In genomic region chr20:50911030-50911429, GRCh38 we compare ENCODE assay signal across 1 cellular context.
TF ChIP-seq lines count a peak whose summit lies in the region.

No MANE protein-coding gene starts in this region.

TF ChIP-seq in IMR-90, 13 proteins besides CTCF, POLR2A, EP300 and RAD21:
- no peak for TF ChIP-seq NFE2L2 (IDR thresholded peaks at IDR 0.05; ENCODE audit: low read depth, low read length)
- TF ChIP-seq RFX5 (IDR thresholded peaks at IDR 0.05; ENCODE audit: low read depth, low read length): no peak
- TF ChIP-seq USF2 (IDR thresholded peaks at IDR 0.05; ENCODE audit: low read depth, low read length): no peak
- TF ChIP-seq, protein P1, sequence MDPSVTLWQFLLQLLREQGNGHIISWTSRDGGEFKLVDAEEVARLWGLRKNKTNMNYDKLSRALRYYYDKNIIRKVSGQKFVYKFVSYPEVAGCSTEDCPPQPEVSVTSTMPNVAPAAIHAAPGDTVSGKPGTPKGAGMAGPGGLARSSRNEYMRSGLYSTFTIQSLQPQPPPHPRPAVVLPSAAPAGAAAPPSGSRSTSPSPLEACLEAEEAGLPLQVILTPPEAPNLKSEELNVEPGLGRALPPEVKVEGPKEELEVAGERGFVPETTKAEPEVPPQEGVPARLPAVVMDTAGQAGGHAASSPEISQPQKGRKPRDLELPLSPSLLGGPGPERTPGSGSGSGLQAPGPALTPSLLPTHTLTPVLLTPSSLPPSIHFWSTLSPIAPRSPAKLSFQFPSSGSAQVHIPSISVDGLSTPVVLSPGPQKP (IDR thresholded peaks at IDR 0.05; ENCODE audit: borderline replicate concordance, low read depth, low read length): no peak
- TF ChIP-seq CEBPB (IDR thresholded peaks at IDR 0.05; ENCODE audit: low read depth, low read length): no peak
- no peak for TF ChIP-seq MXI1 (IDR thresholded peaks at IDR 0.05; ENCODE audit: borderline replicate concordance, low read depth, low read length)
- no peak for TF ChIP-seq CHD1 (IDR thresholded peaks at IDR 0.05; ENCODE audit: low read depth, low read length)
- TF ChIP-seq MAZ (IDR thresholded peaks at IDR 0.05; ENCODE audit: borderline replicate concordance, low read depth, low read length): no peak
- no peak for TF ChIP-seq RCOR1 (IDR thresholded peaks at IDR 0.05; ENCODE audit: insufficient replicate concordance, low read length)
- TF ChIP-seq MAFK (IDR thresholded peaks at IDR 0.05; ENCODE audit: low read depth, low read length): no peak
- no peak for TF ChIP-seq BHLHE40 (IDR thresholded peaks at IDR 0.05; ENCODE audit: low read depth, low read length)
- TF ChIP-seq SMC3 (IDR thresholded peaks at IDR 0.05; ENCODE audit: low read depth, low read length): no peak
- TF ChIP-seq FOS (IDR thresholded peaks at IDR 0.05; ENCODE audit: low read depth, low read length): no peak
